In genomic region chr20:37526839-37527637, GRCh38 we compare ENCODE assay signal across 8 cellular contexts. TPM values are rescaled to one million over a fixed set of nuclear protein-coding genes. Genes with fewer than 3 reads are reported as not detected.
A peak's percentile ranks its signal among the peaks of the same experiment; 100 is the strongest.
DNase-seq lines count a peak whose midpoint lies in the region; ATAC-seq, FAIRE-seq and TF ChIP-seq lines count a peak whose summit lies in the region.

No MANE protein-coding gene starts in this region.

- H3K9me2 ChIP-seq in Karpas-422 (replicated peaks; ENCODE audit: insufficient read depth, low read length): no peaks in the 10 kb centered on the region

- H2AFZ ChIP-seq in Karpas-422 (ENCODE audit: low read length) (peak overlapping the region; percentile 87; the same call in 1 of the 2 replicates), GM12878 (ENCODE audit: control insufficient read depth, low read depth, low read length) (peak overlapping the region; percentile 82)

- H4K20me1 ChIP-seq in Karpas-422 (ENCODE audit: insufficient read depth, low read depth, low read length): peaks cover 32% of the 10 kb centered on the region
- H4K20me1 ChIP-seq in GM12878 (ENCODE audit: control insufficient read depth, insufficient read depth): peaks cover 7% of the 10 kb centered on the region; the same call in 1 of the 2 replicates

- SMC1A ChIA-PET in GM12878 (lab: Charles Lee; ENCODE audit: uncharacterized antibody, unreplicated experiment): interaction anchor here (1.2 to 4.2 kb wide), 3 partner anchors 10 to 331 kb away, joined by 3 to 36 read pairs (median 4); no protein-coding TSS in a partner anchor

- BruUV-seq in GM12878 (replicated peaks; lab: Mats Ljungman, UMichigan): TSS peak; percentile 79

- CTCF ChIA-PET in GM12878 (lab: Yijun Ruan, JAX): interaction anchor here (13.3 to 13.5 kb wide), 2 partner anchors 258 to 332 kb away, joined by 200 to 282 read pairs; no protein-coding TSS in a partner anchor

- H3K27me3 ChIP-seq in Karpas-422 (ENCODE audit: low read length) (no peaks in the 10 kb centered on the region), GM12878 (replicated peaks in 1 of 2; ENCODE audit: control insufficient read depth in 2 of 2, insufficient read depth in 2 of 2, low read length in 1 of 2) (no peaks in the 10 kb centered on the region), layer of hippocampus (ENCODE audit: control insufficient read depth, insufficient read depth, low read length) (no peaks in the 10 kb centered on the region)

- H3K4me2 ChIP-seq in Karpas-422 (ENCODE audit: low read depth, low read length, poor library complexity, severe bottlenecking) (peak overlapping the region; percentile 90), GM12878 (ENCODE audit: control insufficient read depth, insufficient read depth) (peak overlapping the region; percentile 85)

- peak; percentile 56 for DNase-seq in Karpas-422
- DNase-seq in GM12878 (ENCODE audit: low read depth, low spot score): no peak
- peak; percentile 18 for DNase-seq in superior temporal gyrus (ENCODE audit: extremely low spot score)
- DNase-seq in DMS153 (lab: John Stamatoyannopoulos, UW): no peak
- DNase-seq in NCI-H1694 (lab: John Stamatoyannopoulos, UW): no peak

- H3K4me3 ChIP-seq in Karpas-422 (ENCODE audit: low read length): peak overlapping the region; percentile 84
- peak overlapping the region; percentile 89 for H3K4me3 ChIP-seq in GM12878

- no peak for FAIRE-seq in GM12878 (lab: Jason Lieb, UNC)

- POLR2A ChIA-PET in GM12878 (lab: Charles Lee): no interaction called here

- peak overlapping the region; percentile 89 for H3K27ac ChIP-seq in Karpas-422 (ENCODE audit: low read length)
- H3K27ac ChIP-seq in GM12878 (ENCODE audit: control insufficient read depth, insufficient read depth): peak overlapping the region; percentile 100
- H3K27ac ChIP-seq in layer of hippocampus (ENCODE audit: low read depth, low read length): peak overlapping the region; percentile 99

- TF ChIP-seq EP300 in GM12878 (IDR thresholded peaks at IDR 0.05; ENCODE audit: borderline replicate concordance in 1 of 2, control insufficient read depth in 1 of 2, low read depth in 2 of 2, low read length in 2 of 2): no peak

- RAD21 ChIA-PET in GM12878 (lab: Charles Lee; ENCODE audit: unreplicated experiment): interaction anchor here (0.6 to 11.5 kb wide), 5 partner anchors 167 to 331 kb away, joined by 3 to 119 read pairs (median 3); no protein-coding TSS in a partner anchor

- H3K79me2 ChIP-seq in Karpas-422 (ENCODE audit: low read length) (peaks cover 55% of the 10 kb centered on the region), GM12878 (ENCODE audit: control insufficient read depth, insufficient read depth, low read length) (peaks cover 31% of the 10 kb centered on the region)

- H3K36me3 ChIP-seq in ES-I3 (ENCODE audit: insufficient read depth, low read length) (no peaks in the 10 kb centered on the region), Karpas-422 (ENCODE audit: insufficient read depth, low read length) (no peaks in the 10 kb centered on the region), GM12878 (ENCODE audit: control insufficient read depth in 2 of 2, insufficient read depth in 2 of 2, low read length in 1 of 2) (no peaks in the 10 kb centered on the region; a peak in 1 of 4 replicates)

- no peaks in the 10 kb centered on the region for H3K9me3 ChIP-seq in ES-I3 (ENCODE audit: control insufficient read depth, insufficient read depth, low read length)
- no peaks in the 10 kb centered on the region for H3K9me3 ChIP-seq in Karpas-422 (ENCODE audit: low read length)
- no peaks in the 10 kb centered on the region for H3K9me3 ChIP-seq in GM12878 (replicated peaks; ENCODE audit: control insufficient read depth, insufficient read depth, low read length)

- ATAC-seq in GM12878: peak; percentile 5; the same call in 2 of the 3 replicates
- ATAC-seq in GM21367 (IDR thresholded peaks at IDR 0.05; ENCODE audit: unreplicated experiment): no peak

- TF ChIP-seq POLR2A in GM12878 (IDR thresholded peaks at IDR 0.05; ENCODE audit: low read depth, low read length): no peak

- in situ Hi-C loops in GM12878 (cut with MboI): loop anchor here (5.0 kb wide), 1 partner anchor 135 kb away; no protein-coding TSS in a partner anchor

- under 1% methylated on average over 26 of the region's 28 CpGs for WGBS in GM12878 (ENCODE audit: insufficient coverage, insufficient replicate concordance, low lambda C conversion rate, missing lambda C conversion rate)

- TF ChIP-seq RAD21 in GM12878 (IDR thresholded peaks at IDR 0.05; ENCODE audit: insufficient read depth, low read depth, low read length): no peak

- peaks cover 24% of the 10 kb centered on the region for H3K4me1 ChIP-seq in ES-I3 (ENCODE audit: insufficient read depth, low read length)
- H3K4me1 ChIP-seq in Karpas-422 (ENCODE audit: low read length): peaks cover 36% of the 10 kb centered on the region
- peaks cover 16% of the 10 kb centered on the region for H3K4me1 ChIP-seq in GM12878 (ENCODE audit: control insufficient read depth, insufficient read depth, low read length)

- TF ChIP-seq CTCF in GM12878 (IDR thresholded peaks at IDR 0.05 in 2 of 3, conservative IDR thresholded peaks at IDR 0.05 in 1 of 3; ENCODE audit: control insufficient read depth in 2 of 3, extremely low read depth in 1 of 3, insufficient read depth in 1 of 3, low read depth in 3 of 3, low read length in 3 of 3): no peak

- H3K9ac ChIP-seq in ES-I3 (ENCODE audit: low read depth, low read length): peak overlapping the region; percentile 82
- H3K9ac ChIP-seq in Karpas-422 (ENCODE audit: low read length): peak overlapping the region; percentile 76
- H3K9ac ChIP-seq in GM12878 (ENCODE audit: control insufficient read depth, insufficient read depth, low read length): peak overlapping the region; percentile 98

- intact Hi-C loops in GM12878 (cut with micrococcal nuclease; ENCODE audit: unreplicated experiment): loop anchor here (2.0 kb wide), 1 partner anchor 118 kb away; no protein-coding TSS in a partner anchor

RNA-seq across cellular contexts. Expression of gene BLCAP, which starts 0.6 kb away (rescaled TPM):
- 119 TPM in 2 replicates for total RNA-seq in Karpas-422 (2014; rRNA removed; shearing (Covaris generic); ENCODE audit: low replicate concordance)
- 50.2 and 57.6 TPM in 2 replicates for total RNA-seq in GM12878 (2013; cell fraction: nucleolus; rRNA removed)
- total RNA-seq in GM12878 (2014; rRNA removed): 37.2 and 39.1 TPM in 2 replicates
- 29.4 and 30.0 TPM in 2 replicates for total RNA-seq in GM12878 (2014; rRNA removed; fragmentation: Illumina TruSeq; extraction: Trizol)
- total RNA-seq in GM12878 (2021): 42.0 and 51.2 TPM in 2 replicates
- 20.7 TPM for polyA plus RNA-seq in GM12878 (2011; ENCODE audit: low read depth)
- 54.7 and 58.9 TPM in 2 replicates for polyA plus RNA-seq in GM12878 (2011; rRNA removed)
- polyA plus RNA-seq in GM12878 (2011; cell fraction: cytosol; rRNA removed): 57.9 and 62.7 TPM in 2 replicates
- 48.9 and 49.3 TPM in 2 replicates for polyA plus RNA-seq in GM12878 (2011; cell fraction: nucleus; rRNA removed)
- 28.8 and 30.5 TPM in 2 replicates for polyA plus RNA-seq in GM12878 (2012)
- 44.1 and 44.3 TPM in 2 replicates for polyA plus RNA-seq in GM12878 (2014; fragmentation: Illumina TruSeq; extraction: Trizol)
- 10 to 100 TPM; 24.6 to 37.7 TPM for polyA plus RNA-seq in GM12878 (2014; fragmentation: Nextera tagmentation; extraction: Ambion mirVana)
- polyA plus RNA-seq in GM12878 (2014; rRNA removed): 48.9 and 50.6 TPM in 2 replicates
- 10 to 100 TPM; 60.1 to 62.3 TPM for polyA plus RNA-seq in GM12878 (2016; fragmentation: Nextera tagmentation; extraction: Ambion mirVana)
- polyA minus RNA-seq in GM12878 (2011; rRNA and poly(A)+ RNA removed): 39.9 and 46.5 TPM in 2 replicates
- 12.3 and 13.3 TPM in 2 replicates for polyA minus RNA-seq in GM12878 (2011; cell fraction: cytosol; rRNA and poly(A)+ RNA removed)
- 14.4 and 29.0 TPM in 2 replicates for polyA minus RNA-seq in GM12878 (2011; cell fraction: nucleus; rRNA and poly(A)+ RNA removed)

RNA-seq across cellular contexts. Expression of gene NNAT, which starts 6.0 kb away (rescaled TPM):
- not detected in 2 replicates for total RNA-seq in Karpas-422 (2014; rRNA removed; shearing (Covaris generic); ENCODE audit: low replicate concordance)
- not detected in 2 replicates for total RNA-seq in GM12878 (2013; cell fraction: nucleolus; rRNA removed)
- total RNA-seq in GM12878 (2014; rRNA removed) (not detected in 2 replicates), GM12878 (2014; rRNA removed; fragmentation: Illumina TruSeq; extraction: Trizol) (not detected in 2 replicates), GM12878 (2021) (not detected in 2 replicates)
- polyA plus RNA-seq in GM12878 (2011; ENCODE audit: low read depth): 1.6 TPM
- polyA plus RNA-seq in GM12878 (2011; rRNA removed) (not detected in 2 replicates), GM12878 (2014; fragmentation: Illumina TruSeq; extraction: Trizol) (not detected in 2 replicates), GM12878 (2014; fragmentation: Nextera tagmentation; extraction: Ambion mirVana) (not detected), GM12878 (2014; rRNA removed) (0.22 TPM in 1 of 2 replicates, not detected in the other), GM12878 (2016; fragmentation: Nextera tagmentation; extraction: Ambion mirVana) (under 1 TPM; 0.42 to 0.99 TPM)
- polyA plus RNA-seq in GM12878 (2011; cell fraction: cytosol; rRNA removed): 0.07 TPM in 1 of 2 replicates, not detected in the other
- polyA plus RNA-seq in GM12878 (2011; cell fraction: nucleus; rRNA removed): not detected in 2 replicates
- 0.79 and 1.3 TPM in 2 replicates for polyA plus RNA-seq in GM12878 (2012)
- not detected in 2 replicates for polyA minus RNA-seq in GM12878 (2011; rRNA and poly(A)+ RNA removed)
- not detected in 2 replicates for polyA minus RNA-seq in GM12878 (2011; cell fraction: cytosol; rRNA and poly(A)+ RNA removed)
- not detected in 2 replicates for polyA minus RNA-seq in GM12878 (2011; cell fraction: nucleus; rRNA and poly(A)+ RNA removed)

Comparison
In these comparisons a context has a peak if more than half of its experiments do, and no peak if none do; other contexts are left out.
1. DNase-seq: peak in Karpas-422 (single experiment) and superior temporal gyrus (single experiment); none in GM12878 (single experiment), DMS153 (single experiment) and NCI-H1694 (single experiment).
2. Peak in every context shown above with its lines, with median percentiles within 50 percentile points of each other: H3K9ac ChIP-seq and H3K27ac ChIP-seq.